ENCODE assay signal across 19 cellular contexts in genomic region chr14:57656853-57657252, GRCh38.
"Had no signal": no experiment of that assay in that cellular context is flagged by ENCODE, and none has a peak within 500 bp of the region (broad histone marks: within the 10 kb centered on the region; RNA-seq: fewer than 3 reads in every experiment).

No MANE protein-coding gene starts in this region.

- H3K9me3 ChIP-seq: esophagus squamous epithelium, mucosa of descending colon, right atrium auricular region, sigmoid colon, testis had no signal

- H3K27me3 ChIP-seq: esophagus squamous epithelium, right atrium auricular region, sigmoid colon, testis, tibial nerve had no signal

- H3K27ac ChIP-seq: dorsolateral prefrontal cortex, esophagus squamous epithelium, right atrium auricular region, sigmoid colon, skin epidermis, testis, tibial nerve had no signal

- H3K4me3 ChIP-seq: dorsolateral prefrontal cortex, esophagus squamous epithelium, lung, mucosa of descending colon, right atrium auricular region, sigmoid colon, skin epidermis, testis, tibial nerve had no signal

- ATAC-seq: left colon; left ventricle myocardium superior; naive thymus-derived CD8-positive, alpha-beta T cell; stimulated activated naive B cell treated with anti-CD40 and anti-IgM and Interleukin-4, amounts not matched to agents 10 μg/mL and 1 μg/mL and 100 μg/mL, for 72 hours; stimulated activated naive CD8-positive, alpha-beta T cell treated with anti-CD3 and anti-CD28 coated beads, Interleukin-15, amount 100 ng/mL, for 72 hours had no signal

- H3K4me1 ChIP-seq: right atrium auricular region, testis, tibial nerve had no signal

- DNase-seq: cortex of kidney; dorsolateral prefrontal cortex; effector CD8-positive, alpha-beta T cell; esophagus squamous epithelium; left colon; left ventricle myocardium superior; mucosa of descending colon; naive thymus-derived CD8-positive, alpha-beta T cell; posterior cingulate gyrus; sigmoid colon; stimulated activated CD4-positive, alpha-beta T cell treated with anti-CD3 and anti-CD28 coated beads, Interleukin-2, amount 100 ng/mL, for 24 hours; stimulated activated CD4-positive, alpha-beta T cell treated with anti-CD3 and anti-CD28 coated beads, Interleukin-4, amount 100 ng/mL, for 4 hours; stimulated activated naive B cell treated with anti-CD40 and anti-IgM and Interleukin-4, amounts not matched to agents 10 μg/mL and 1 μg/mL and 100 μg/mL, for 72 hours; stimulated activated naive CD8-positive, alpha-beta T cell treated with anti-CD3 and anti-CD28 coated beads, Interleukin-15, amount 100 ng/mL, for 72 hours; testis had no signal

- H3K36me3 ChIP-seq: esophagus squamous epithelium, right atrium auricular region, sigmoid colon, tibial nerve had no signal
